Comparison of ENCODE assay signal across 28 cellular contexts in the genomic region with DNA sequence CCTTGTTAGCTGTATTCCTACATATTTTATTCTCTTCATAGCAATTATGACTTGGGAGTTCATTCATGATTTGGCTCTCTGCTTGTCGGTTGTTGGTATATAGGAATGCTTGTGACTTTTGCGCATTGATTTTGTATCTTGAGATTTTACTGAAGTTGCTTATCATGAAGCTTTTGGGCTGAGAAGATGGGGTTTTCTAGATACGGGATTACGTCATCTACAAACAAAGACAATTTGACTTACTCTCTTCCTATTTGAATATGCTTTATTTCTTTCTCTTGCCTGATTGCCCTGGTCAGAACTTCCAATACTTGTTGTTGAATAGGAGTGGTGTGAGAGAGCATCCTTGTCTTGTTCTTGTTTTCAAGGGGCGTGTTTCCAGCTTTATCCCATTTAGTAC.
"Had no signal": no experiment of that assay in that cellular context is flagged by ENCODE, and none has a peak within 500 bp of the region (broad histone marks: within the 10 kb centered on the region; RNA-seq: fewer than 3 reads in every experiment).

No MANE protein-coding gene starts in this region.

- H3K9me3 ChIP-seq: colonic mucosa had no signal

- DNase-seq: colonic mucosa; cortex of kidney; dermis blood vessel endothelial cell; dorsolateral prefrontal cortex; effector CD4-positive, alpha-beta T cell; effector CD8-positive, alpha-beta T cell; effector memory CD4-positive, alpha-beta T cell; effector memory CD8-positive, alpha-beta T cell; endodermal cell; erythroblast; esophagus squamous epithelium; foreskin fibroblast; foreskin keratinocyte; foreskin melanocyte; gastrocnemius medialis; glutamatergic neuron; head of caudate nucleus; heart left ventricle; heart right ventricle had no signal

- H3K4me1 ChIP-seq: colonic mucosa, esophagus muscularis mucosa, esophagus squamous epithelium, foreskin keratinocyte, gastrocnemius medialis, gastroesophageal sphincter, heart left ventricle, heart right ventricle had no signal

- H3K27ac ChIP-seq: colonic mucosa, coronary artery, dorsolateral prefrontal cortex, epithelial cell of prostate, esophagus muscularis mucosa, esophagus squamous epithelium, foreskin keratinocyte, gastrocnemius medialis, gastroesophageal sphincter, heart left ventricle, heart right ventricle had no signal

- H3K4me3 ChIP-seq: colonic mucosa, coronary artery, dorsolateral prefrontal cortex, esophagus muscularis mucosa, esophagus squamous epithelium, gastrocnemius medialis, gastroesophageal sphincter, heart left ventricle, heart right ventricle had no signal

- H3K27me3 ChIP-seq: colonic mucosa, dorsolateral prefrontal cortex, esophagus muscularis mucosa, esophagus squamous epithelium, foreskin keratinocyte, gastrocnemius medialis, gastroesophageal sphincter, heart left ventricle, heart right ventricle had no signal

- FAIRE-seq: colon, endometrium, endothelial cell of umbilical vein, frontal cortex had no signal

- ATAC-seq: effector memory CD8-positive, alpha-beta T cell; esophagus mucosa; foreskin keratinocyte; gastrocnemius medialis; gastroesophageal sphincter; heart left ventricle; heart right ventricle had no signal

- H3K36me3 ChIP-seq: colonic mucosa, esophagus muscularis mucosa, esophagus squamous epithelium, gastrocnemius medialis, gastroesophageal sphincter, heart left ventricle, heart right ventricle had no signal
